10 cellular contexts compared by ENCODE assay signal in the genomic region with DNA sequence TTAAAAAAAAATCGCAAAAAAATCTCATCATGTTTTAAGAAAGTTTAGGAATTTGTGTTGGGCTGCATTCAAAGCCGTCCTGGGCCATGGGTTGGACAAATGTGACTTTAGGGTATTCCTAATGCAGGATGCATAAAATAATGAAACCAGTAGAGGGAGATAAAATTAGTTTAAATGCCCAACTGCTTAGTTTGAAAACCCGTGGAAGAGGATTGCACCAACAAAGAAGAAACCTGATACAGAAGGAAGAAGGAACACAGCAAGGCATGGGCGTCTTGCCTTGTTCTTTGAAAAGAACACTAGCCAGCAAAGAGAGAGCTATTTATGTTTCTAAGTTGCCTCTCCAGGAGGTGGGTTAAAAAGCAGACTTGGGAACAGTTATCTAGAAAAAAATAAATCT. TPM values are rescaled to one million over a fixed set of nuclear protein-coding genes. Genes with fewer than 3 reads are reported as not detected.
DNase-seq lines count a peak whose midpoint lies in the region; ATAC-seq, FAIRE-seq and TF ChIP-seq lines count a peak whose summit lies in the region.
"Had no signal": no experiment of that assay in that cellular context is flagged by ENCODE, and none has a peak within 500 bp of the region (broad histone marks: within the 10 kb centered on the region; RNA-seq: fewer than 3 reads in every experiment).

No MANE protein-coding gene starts in this region.

- no peak overlapping the region for H3K4me2 ChIP-seq in HCT116 (ENCODE audit: low read length)
- no peak overlapping the region for H3K4me2 ChIP-seq in SK-N-SH

- no peak overlapping the region for H2AFZ ChIP-seq in HCT116 (ENCODE audit: low read depth, low read length, poor library complexity, severe bottlenecking)
- no peak overlapping the region for H2AFZ ChIP-seq in SK-N-SH (ENCODE audit: low read depth)

- TF ChIP-seq RAD21 in HCT116 (IDR thresholded peaks at IDR 0.05; ENCODE audit: low read depth) (no peak), SK-N-SH (IDR thresholded peaks at IDR 0.05; ENCODE audit: low read length) (0 out of 2 replicates have a peak, but pooled peaks have one; percentile 5)

- no peaks in the 10 kb centered on the region for H3K9me3 ChIP-seq in HCT116 (ENCODE audit: control insufficient read depth in 1 of 2, insufficient read depth in 1 of 2, low read depth in 1 of 2, low read length in 2 of 2)
- no peaks in the 10 kb centered on the region for H3K9me3 ChIP-seq in SK-N-SH

- no peaks in the 10 kb centered on the region for H3K9me3 Mint-ChIP-seq in CD14-positive monocyte

- WGBS in SK-N-SH (ENCODE audit: low lambda C conversion rate) = 66% methylated on average over 4 of the region's 4 CpGs

- H3K36me3 Mint-ChIP-seq in CD14-positive monocyte = peaks cover 3 to 5% of the 10 kb centered on the region in 2 donors

- POLR2A ChIA-PET in HCT116 (lab: Charles Lee) (no interaction called here), SK-N-SH (lab: Yijun Ruan, JAX) (no interaction called here)

- H3K36me3 ChIP-seq in HCT116 (ENCODE audit: control insufficient read depth in 1 of 2, insufficient read depth in 2 of 2, low read length in 2 of 2) (0 out of 4 replicates have a peak, but pooled peaks cover 0 to 2% of the 10 kb centered on the region in 2 experiments), SK-N-SH (replicated peaks in 1 of 2; ENCODE audit: control insufficient read depth in 1 of 2, insufficient read depth in 2 of 2, low read length in 1 of 2) (peaks cover 9 to 28% of the 10 kb centered on the region in 2 experiments)

- intact Hi-C loops in HCT116 (cut with micrococcal nuclease) (no loop called here), CD14-positive monocyte (cut with micrococcal nuclease) (no loop called here)

- peaks cover 13% of the 10 kb centered on the region for H3K4me1 Mint-ChIP-seq in CD14-positive monocyte

- H3K4me1 ChIP-seq in HCT116 (ENCODE audit: control insufficient read depth in 1 of 2, insufficient read depth in 2 of 2, low read length in 2 of 2) (no peaks in the 10 kb centered on the region), SK-N-SH (ENCODE audit: control insufficient read depth in 1 of 2, insufficient read depth in 2 of 2, low read depth in 1 of 2, low read length in 1 of 2) (peaks cover 0 to 2% of the 10 kb centered on the region in 2 experiments; a peak in 2 of 4 replicates)

- FAIRE-seq in GM19239 (lab: Jason Lieb, UNC) = no peak

- CTCF ChIA-PET in HCT116 (lab: Charles Lee) = no interaction called here
- CTCF ChIA-PET in SK-N-SH (lab: Yijun Ruan, JAX) = interaction anchor here (0.7 kb wide), 1 partner anchor 10 kb away, joined by 3 read pairs; no protein-coding TSS in a partner anchor

- H3K4me3 Mint-ChIP-seq in CD14-positive monocyte = no peak overlapping the region

- H4K20me1 ChIP-seq in HCT116 (ENCODE audit: insufficient read depth) = no peaks in the 10 kb centered on the region
- H4K20me1 ChIP-seq in SK-N-SH (ENCODE audit: insufficient read depth) = no peaks in the 10 kb centered on the region

- H3K4me3 ChIP-seq in AG10803 (ENCODE audit: low read length) (no peak overlapping the region), HCT116 (replicated peaks in 1 of 2; ENCODE audit: low read depth in 1 of 2, low read length in 2 of 2) (no peak overlapping the region), SK-N-SH (ENCODE audit: low read depth in 2 of 2, low read length in 1 of 2) (no peak overlapping the region)

- H3K79me2 ChIP-seq in HCT116 (ENCODE audit: insufficient read depth, low read length) (no peaks in the 10 kb centered on the region), SK-N-SH (ENCODE audit: insufficient read depth) (no peaks in the 10 kb centered on the region)

- BruUV-seq in HCT116 (replicated peaks; lab: Mats Ljungman, UMichigan) = no TSS peak

- H3K9me2 ChIP-seq in HCT116 (ENCODE audit: insufficient read depth) (no peaks in the 10 kb centered on the region), SK-N-SH (no peaks in the 10 kb centered on the region)

- RAD21 ChIA-PET in HCT116 (lab: Charles Lee; ENCODE audit: low non-redundant PET in 1 of 2, low total read pairs in 2 of 2, uncharacterized antibody in 2 of 2, unreplicated experiment in 2 of 2) = no interaction called here

- no peak for TF ChIP-seq POLR2A in HCT116 (IDR thresholded peaks at IDR 0.05; ENCODE audit: borderline replicate concordance, extremely low read depth, insufficient read depth, insufficient read length)

- no peak for TF ChIP-seq EP300 in SK-N-SH (IDR thresholded peaks at IDR 0.05; ENCODE audit: borderline replicate concordance in 1 of 2, low read depth in 1 of 2, low read length in 1 of 2)

- H3K27me3 Mint-ChIP-seq in CD14-positive monocyte (ENCODE audit: low read depth in 3 of 3) = peaks cover 0 to 3% (median 1%) of the 10 kb centered on the region in 3 donors

- peaks cover 5% of the 10 kb centered on the region for H3F3A ChIP-seq in SK-N-SH (replicated peaks; ENCODE audit: insufficient read depth)

- peak; percentile 32; the same call in 1 of the 2 replicates for TF ChIP-seq CTCF in AG10803 (conservative IDR thresholded peaks at IDR 0.05; ENCODE audit: low read length)
- TF ChIP-seq CTCF in HCT116 (IDR thresholded peaks at IDR 0.05 in 2 of 3, conservative IDR thresholded peaks at IDR 0.05 in 1 of 3; ENCODE audit: borderline replicate concordance in 1 of 3, insufficient read depth in 1 of 3, low read depth in 2 of 3, low read length in 2 of 3) = peak in 1 of 3 experiments; percentile 27; a peak in 1 of 6 replicates
- TF ChIP-seq CTCF in SK-N-SH (IDR thresholded peaks at IDR 0.05) = peak; percentile 39
- TF ChIP-seq CTCF in CD14-positive monocyte (IDR thresholded peaks at IDR 0.05) = no peak

- no peaks in the 10 kb centered on the region for H3K27me3 ChIP-seq in HCT116 (ENCODE audit: insufficient read depth, low read length)
- no peaks in the 10 kb centered on the region for H3K27me3 ChIP-seq in SK-N-SH (ENCODE audit: insufficient read depth)

- H3K27ac ChIP-seq in HCT116 (ENCODE audit: low read depth, low read length) (no peak overlapping the region), SK-N-SH (ENCODE audit: low read depth in 2 of 2, low read length in 1 of 2) (peak overlapping the region in 1 of 2 experiments; percentile 22; a peak in 2 of 4 replicates)

- DNase-seq in AG10803 (ENCODE audit: low read depth) (peak; percentile 51), HCT116 (ENCODE audit: low read depth, low spot score) (no peak), SK-N-SH (peak; percentile 9), iPS DF 4.7 (ENCODE audit: extremely low read depth, low spot score) (peak; percentile 3), CD14-positive monocyte (ENCODE audit: low spot score) (no peak), GM19239 (ENCODE audit: insufficient read length, low spot score) (no peak), NCI-H1417 (lab: John Stamatoyannopoulos, UW) (no peak)
- DNase-seq: aorta, T-helper 2 cell had no signal

- H3K27ac Mint-ChIP-seq in CD14-positive monocyte = no peak overlapping the region

- H3K9ac ChIP-seq in HCT116 (ENCODE audit: low read length) (no peak overlapping the region), SK-N-SH (no peak overlapping the region)

- ATAC-seq in HCT116 = peak; percentile 55
- ATAC-seq in HG03108 (IDR thresholded peaks at IDR 0.05; ENCODE audit: unreplicated experiment) = no peak

TF ChIP-seq in HCT116, 20 proteins besides CTCF, POLR2A, EP300 and RAD21 (continues in another document):
- TF ChIP-seq YY1 (IDR thresholded peaks at IDR 0.05; ENCODE audit: extremely low read depth, insufficient replicate concordance, low read depth, low read length) = no peak
- TF ChIP-seq TCF7L2 (IDR thresholded peaks at IDR 0.05; ENCODE audit: borderline replicate concordance, extremely low read depth, insufficient read depth, insufficient read length) = no peak
- TF ChIP-seq SRF (IDR thresholded peaks at IDR 0.05; ENCODE audit: low read depth) = no peak
- no peak for TF ChIP-seq FOSL1 (IDR thresholded peaks at IDR 0.05; ENCODE audit: low read depth)
- TF ChIP-seq ZFX (IDR thresholded peaks at IDR 0.05) = no peak
- no peak for TF ChIP-seq EZH2phosphoT487 (IDR thresholded peaks at IDR 0.05; ENCODE audit: borderline replicate concordance)
- no peak for TF ChIP-seq CEBPB (IDR thresholded peaks at IDR 0.05; ENCODE audit: low read depth)
- TF ChIP-seq EZH2 (IDR thresholded peaks at IDR 0.05) = no peak

TF ChIP-seq in SK-N-SH, 30 proteins besides CTCF, POLR2A, EP300 and RAD21 (continues in another document):
- no peak for TF ChIP-seq GABPA (IDR thresholded peaks at IDR 0.05; ENCODE audit: low read depth)
- no peak for TF ChIP-seq ELF1 (IDR thresholded peaks at IDR 0.05)
- no peak for TF ChIP-seq MXI1 (IDR thresholded peaks at IDR 0.05; ENCODE audit: low read depth, low read length)
- TF ChIP-seq TAF1 (IDR thresholded peaks at IDR 0.05; ENCODE audit: borderline replicate concordance, low read depth, low read length) = no peak
- TF ChIP-seq JUND (IDR thresholded peaks at IDR 0.05) = no peak
- TF ChIP-seq RCOR1 (IDR thresholded peaks at IDR 0.05; ENCODE audit: low read length) = no peak
- no peak for TF ChIP-seq USF1 (IDR thresholded peaks at IDR 0.05; ENCODE audit: borderline replicate concordance, low read depth)
- no peak for TF ChIP-seq USF2 (IDR thresholded peaks at IDR 0.05; ENCODE audit: borderline replicate concordance, low read depth, low read length)
- TF ChIP-seq FOXJ3 (CRISPR knock-in tag; IDR thresholded peaks at IDR 0.05) = no peak

RNA-seq across cellular contexts. Expression of gene WDR3, which starts 37.9 kb away (rescaled TPM):
- 70.5 TPM for total RNA-seq in HCT116 (2021; ENCODE audit: unreplicated experiment)
- 35.3 and 35.4 TPM in 2 replicates for polyA plus RNA-seq in HCT116 (2012)
- polyA plus RNA-seq in SK-N-SH (2012; rRNA removed) (26.9 and 37.4 TPM in 2 replicates), CD14-positive monocyte (10 to 100 TPM in 1 of 2 donors, 1 to 10 TPM in 1; 8.0 to 13.0 TPM)
- polyA plus RNA-seq in SK-N-SH (2012; cell fraction: cytosol; rRNA removed) = 37.4 and 38.2 TPM in 2 replicates
- 15.8 and 33.4 TPM in 2 replicates for polyA plus RNA-seq in SK-N-SH (2012; cell fraction: nucleus; rRNA removed)

RNA-seq across cellular contexts. Expression of gene GDAP2, which starts 38.1 kb away (rescaled TPM):
- 21.4 TPM for total RNA-seq in HCT116 (2021; ENCODE audit: unreplicated experiment)
- 4.0 and 4.7 TPM in 2 replicates for polyA plus RNA-seq in HCT116 (2012)
- polyA plus RNA-seq in SK-N-SH (2012; rRNA removed) (5.6 and 8.7 TPM in 2 replicates), CD14-positive monocyte (10 to 100 TPM; 21.1 to 28.7 TPM)
- polyA plus RNA-seq in SK-N-SH (2012; cell fraction: cytosol; rRNA removed) = 9.8 and 10.2 TPM in 2 replicates
- polyA plus RNA-seq in SK-N-SH (2012; cell fraction: nucleus; rRNA removed) = 2.1 and 6.5 TPM in 2 replicates

Comparison
In these comparisons a context has a peak if more than half of its experiments do, and no peak if none do; other contexts are left out.
1. DNase-seq: peak in AG10803 (single experiment), SK-N-SH (single experiment) and iPS DF 4.7 (single experiment); none in HCT116 (single experiment), CD14-positive monocyte (single experiment), GM19239 (single experiment) and NCI-H1417 (0 of 3).